1 cellular context compared by ENCODE assay signal in genomic region chr17:81428945-81429344, GRCh38.
TF ChIP-seq lines count a peak whose summit lies in the region.

No MANE protein-coding gene starts in this region.

TF ChIP-seq in HepG2, 621 proteins besides CTCF, POLR2A, EP300 and RAD21 (continued from another document):
- TF ChIP-seq ATF6 (CRISPR knock-in tag; conservative IDR thresholded peaks at IDR 0.05) = no peak
